4 cellular contexts compared by ENCODE assay signal in genomic region chr2:127529416-127529815, GRCh38. TPM values are rescaled to one million over a fixed set of nuclear protein-coding genes. Genes with fewer than 3 reads are reported as not detected.
"Had no signal": no experiment of that assay in that cellular context is flagged by ENCODE, and none has a peak within 500 bp of the region (broad histone marks: within the 10 kb centered on the region; RNA-seq: fewer than 3 reads in every experiment).

No MANE protein-coding gene starts in this region.

RNA-seq across cellular contexts. Expression of gene MYO7B, which starts 6.1 kb away (rescaled TPM):
- total RNA-seq: MCF 10A, NCI-H460, PC-9, SK-MEL-5 had no signal
